In genomic region chr6:31660998-31661866, GRCh38 we compare ENCODE assay signal across 8 cellular contexts. TPM values are rescaled to one million over a fixed set of nuclear protein-coding genes. Genes with fewer than 3 reads are reported as not detected.
DNase-seq lines count a peak whose midpoint lies in the region; ATAC-seq and TF ChIP-seq lines count a peak whose summit lies in the region.

No MANE protein-coding gene starts in this region.

- H3K4me3 ChIP-seq in Panc1 (ENCODE audit: low read depth in 2 of 2, low read length in 2 of 2) (peak overlapping the region; percentile 99), esophagus muscularis mucosa (peak overlapping the region; percentile 68 to 91 (median 70)), prostate gland (peak overlapping the region; percentile 57 to 58)

- H3K27me3 ChIP-seq in Panc1 (ENCODE audit: control insufficient read depth, insufficient read depth, low read length): no peaks in the 10 kb centered on the region
- H3K27me3 ChIP-seq in esophagus muscularis mucosa: no peaks in the 10 kb centered on the region
- no peaks in the 10 kb centered on the region for H3K27me3 ChIP-seq in prostate gland (replicated peaks; ENCODE audit: insufficient read depth)

- H3K9me3 ChIP-seq in ES-I3 (ENCODE audit: control insufficient read depth, insufficient read depth, low read length): no peaks in the 10 kb centered on the region
- no peaks in the 10 kb centered on the region for H3K9me3 ChIP-seq in Panc1 (ENCODE audit: control insufficient read depth, insufficient read depth, low read depth, low read length)
- no peaks in the 10 kb centered on the region for H3K9me3 ChIP-seq in esophagus muscularis mucosa
- no peaks in the 10 kb centered on the region for H3K9me3 ChIP-seq in prostate gland

- ATAC-seq in Panc1: peak; percentile 0; the same call in 1 of the 2 replicates
- no peak for ATAC-seq in HG03039 (IDR thresholded peaks at IDR 0.05; ENCODE audit: unreplicated experiment)
- no peak for ATAC-seq in HG03280 (IDR thresholded peaks at IDR 0.05; ENCODE audit: unreplicated experiment)
- ATAC-seq in GM19351 (IDR thresholded peaks at IDR 0.05; ENCODE audit: unreplicated experiment): no peak

- H3K4me1 ChIP-seq in ES-I3 (ENCODE audit: insufficient read depth, low read length) (no peaks in the 10 kb centered on the region; the same call in 1 of the 2 replicates), Panc1 (ENCODE audit: control insufficient read depth, insufficient read depth, low read length) (peaks cover 31% of the 10 kb centered on the region), esophagus muscularis mucosa (peaks cover 57 to 76% (median 65%) of the 10 kb centered on the region in 4 donors), prostate gland (replicated peaks) (peaks cover 24% of the 10 kb centered on the region)

- TF ChIP-seq EP300 in esophagus muscularis mucosa (IDR thresholded peaks at IDR 0.05): no peak

- DNase-seq in Panc1 (ENCODE audit: low read depth, low spot score): no peak
- DNase-seq in esophagus muscularis mucosa (ENCODE audit: extremely low spot score): no peak
- DNase-seq in prostate gland (ENCODE audit: low spot score): no peak
- no peak for DNase-seq in dedifferentiated amniotic fluid mesenchymal stem cell (ENCODE audit: extremely low spot score)

- no TSS peak for BruUV-seq in Panc1 (replicated peaks; lab: Mats Ljungman, UMichigan)

- H3K36me3 ChIP-seq in ES-I3 (ENCODE audit: insufficient read depth, low read length) (no peaks in the 10 kb centered on the region), Panc1 (ENCODE audit: control insufficient read depth, insufficient read depth, low read length) (peaks cover 7% of the 10 kb centered on the region; the same call in 1 of the 2 replicates), esophagus muscularis mucosa (peaks cover 0 to 39% (median 33%) of the 10 kb centered on the region in 4 donors), prostate gland (no peaks in the 10 kb centered on the region)

- no peak for TF ChIP-seq POLR2A in esophagus muscularis mucosa (IDR thresholded peaks at IDR 0.05; ENCODE audit: low read depth)
- TF ChIP-seq POLR2A in prostate gland (IDR thresholded peaks at IDR 0.05): no peak

- peak overlapping the region; percentile 75 for H3K9ac ChIP-seq in ES-I3 (ENCODE audit: low read depth, low read length)

- TF ChIP-seq CTCF in Panc1 (IDR thresholded peaks at IDR 0.05): no peak
- TF ChIP-seq CTCF in esophagus muscularis mucosa (IDR thresholded peaks at IDR 0.05): no peak
- no peak for TF ChIP-seq CTCF in prostate gland (IDR thresholded peaks at IDR 0.05)

- CTCF ChIA-PET in Panc1 (lab: Charles Lee): interaction anchor here (0.7 kb wide), 1 partner anchor 9 kb away, joined by 6 read pairs; no protein-coding TSS in a partner anchor

- intact Hi-C loops in Panc1 (cut with micrococcal nuclease; ENCODE audit: unreplicated experiment) (no loop called here), esophagus muscularis mucosa (cut with DNase I) (no loop called here), prostate gland (cut with DNase I) (no loop called here)

- H3K27ac ChIP-seq in Panc1 (ENCODE audit: low read length) (peak overlapping the region; percentile 98), esophagus muscularis mucosa (replicated peaks in 1 of 4) (peak overlapping the region; percentile 84 to 99 (median 89)), prostate gland (peak overlapping the region; percentile 76 to 87)

- POLR2A ChIA-PET in Panc1 (lab: Charles Lee): interaction anchor here (0.6 to 2.3 kb wide), 4 partner anchors 8 to 440 kb away, joined by 3 to 10 read pairs (median 6); partner anchors contain the start of genes BAG6 and HSPA1B

- WGBS in esophagus muscularis mucosa: 62% methylated on average over 15 of the region's 15 CpGs
- 60% methylated on average over 15 of the region's 15 CpGs for WGBS in prostate gland

- in situ Hi-C loops in Panc1 (cut with HindIII; ENCODE audit: low pct_unique_long_range_greater_than_20kb, low sequenced_read_pairs): no loop called here

RNA-seq across cellular contexts. Expression of gene C6orf47, which starts 0.7 kb away (rescaled TPM):
- total RNA-seq in Panc1 (2021; ENCODE audit: unreplicated experiment) (22.4 TPM), esophagus muscularis mucosa (10 to 100 TPM; 24.5 to 39.6 (median 34.0) TPM), prostate gland (10 to 100 TPM; 25.5 to 30.1 TPM)
- 18.6 TPM for polyA plus RNA-seq in Panc1 (2012; ENCODE audit: insufficient read length)

RNA-seq across cellular contexts. Expression of gene GPANK1, which starts 3.6 kb away (rescaled TPM):
- 18.3 TPM for total RNA-seq in Panc1 (2021; ENCODE audit: unreplicated experiment)
- polyA plus RNA-seq in Panc1 (2012; ENCODE audit: insufficient read length): 18.3 TPM
- 10 to 100 TPM; 15.8 to 21.0 (median 19.4) TPM for total RNA-seq in esophagus muscularis mucosa
- 10 to 100 TPM; 19.7 to 28.1 TPM for total RNA-seq in prostate gland

RNA-seq across cellular contexts. Expression of gene CSNK2B, which starts 4.6 kb away (rescaled TPM):
- total RNA-seq in Panc1 (2021; ENCODE audit: unreplicated experiment) (219 TPM), esophagus muscularis mucosa (100 to 1,000 TPM; 132 to 188 (median 153) TPM), prostate gland (100 to 1,000 TPM; 214 to 285 TPM)
- 309 TPM for polyA plus RNA-seq in Panc1 (2012; ENCODE audit: insufficient read length)

RNA-seq across cellular contexts. Expression of gene APOM, which starts 5.5 kb away (rescaled TPM):
- 1.8 TPM for total RNA-seq in Panc1 (2021; ENCODE audit: unreplicated experiment)
- polyA plus RNA-seq in Panc1 (2012; ENCODE audit: insufficient read length): 0.56 TPM
- total RNA-seq in esophagus muscularis mucosa: 1 to 10 TPM; 1.5 to 3.3 (median 2.0) TPM
- total RNA-seq in prostate gland: 1 to 10 TPM; 1.6 to 6.8 TPM

RNA-seq across cellular contexts. Expression of gene LY6G5B, which starts 8.5 kb away (rescaled TPM):
- total RNA-seq in Panc1 (2021; ENCODE audit: unreplicated experiment) (21.2 TPM), esophagus muscularis mucosa (1 to 10 TPM; 2.9 to 4.0 (median 3.2) TPM), prostate gland (10 to 100 TPM in 1 of 2 donors, 1 to 10 TPM in 1; 1.8 to 13.0 TPM)
- 19.1 TPM for polyA plus RNA-seq in Panc1 (2012; ENCODE audit: insufficient read length)
